ENCODE assay signal across 12 cellular contexts in genomic region chr6:25172819-25173218, GRCh38.
A peak's percentile ranks its signal among the peaks of the same experiment; 100 is the strongest.
DNase-seq lines count a peak whose midpoint lies in the region; ATAC-seq and FAIRE-seq lines count a peak whose summit lies in the region.
"Had no signal": no experiment of that assay in that cellular context is flagged by ENCODE, and none has a peak within 500 bp of the region (broad histone marks: within the 10 kb centered on the region; RNA-seq: fewer than 3 reads in every experiment).

No MANE protein-coding gene starts in this region.

- H2BK120ac ChIP-seq in trophoblast cell (ENCODE audit: insufficient read depth, low read length, poor library complexity), result peak overlapping the region; percentile 87

- H3K79me1 ChIP-seq in trophoblast cell (ENCODE audit: low read length), result peaks cover 26% of the 10 kb centered on the region

- no peak overlapping the region for H2AFZ ChIP-seq in trophoblast cell (ENCODE audit: insufficient read depth, low read length, poor library complexity)

- CTCF ChIA-PET in activated CD8-positive, alpha-beta T cell treated with anti-CD3 and anti-CD28 coated beads, Interleukin-2, amount 10 ng/mL, durations not matched to agents 7 days and 5 days (lab: Charles Lee), result interaction anchor here (0.9 to 1.5 kb wide), 2 partner anchors 10 to 35 kb away, joined by 3 read pairs; no protein-coding TSS in a partner anchor

- DNase-seq in EH (ENCODE audit: low read depth), result peak; percentile 100
- DNase-seq in RCC 7860 (ENCODE audit: low spot score), result peak; percentile 47
- peak; percentile 56 for DNase-seq in epidermal melanocyte (ENCODE audit: insufficient read length, low spot score)
- DNase-seq in trophoblast cell, result peak; percentile 92 to 94
- DNase-seq in D341Med (ENCODE audit: low spot score), result no peak
- no peak for DNase-seq in activated CD8-positive, alpha-beta T cell treated with anti-CD3 and anti-CD28 coated beads, Interleukin-2, amount 10 ng/mL, durations not matched to agents 7 days and 5 days
- DNase-seq in NCI-H1092 treated with DMSO at 0.1 percent for 48 hours (lab: John Stamatoyannopoulos, UW), result no peak
- DNase-seq: activated CD4-positive, alpha-beta T cell treated with anti-CD3 and anti-CD28 coated beads, Interleukin-2, amount 10 ng/mL, durations not matched to agents 7 days and 5 days; NK-92 treated with Interleukin-12 subunit alpha and Interleukin-12 subunit beta, amount 100 ng/mL, for 24 hours had no signal

- H3K4me2 ChIP-seq in trophoblast cell (ENCODE audit: low read length), result no peak overlapping the region

- H4K12ac ChIP-seq in trophoblast cell (ENCODE audit: low read depth, low read length), result no peak overlapping the region

- H3K23ac ChIP-seq in trophoblast cell (ENCODE audit: low read length), result no peak overlapping the region

- no peak overlapping the region for H4K8ac ChIP-seq in trophoblast cell (ENCODE audit: low read depth, low read length)

- no peaks in the 10 kb centered on the region for H3K9me3 ChIP-seq in trophoblast cell (ENCODE audit: insufficient read depth, low read depth, low read length)
- H3K9me3 ChIP-seq: prostate gland had no signal

- FAIRE-seq in RCC 7860 (lab: Jason Lieb, UNC), result no peak

- H3K9me3 Mint-ChIP-seq in activated CD8-positive, alpha-beta T cell treated with anti-CD3 and anti-CD28 coated beads, Interleukin-2, amount 10 ng/mL, durations not matched to agents 7 days and 5 days (ENCODE audit: insufficient read depth), result no peaks in the 10 kb centered on the region
- H3K9me3 Mint-ChIP-seq: activated CD4-positive, alpha-beta T cell treated with anti-CD3 and anti-CD28 coated beads, Interleukin-2, amount 10 ng/mL, durations not matched to agents 7 days and 5 days; brain had no signal

- H3K27ac Mint-ChIP-seq in activated CD8-positive, alpha-beta T cell treated with anti-CD3 and anti-CD28 coated beads, Interleukin-2, amount 10 ng/mL, durations not matched to agents 7 days and 5 days, result no peak overlapping the region
- H3K27ac Mint-ChIP-seq: activated CD4-positive, alpha-beta T cell treated with anti-CD3 and anti-CD28 coated beads, Interleukin-2, amount 10 ng/mL, durations not matched to agents 7 days and 5 days had no signal

- H3K4me1 Mint-ChIP-seq in activated CD8-positive, alpha-beta T cell treated with anti-CD3 and anti-CD28 coated beads, Interleukin-2, amount 10 ng/mL, durations not matched to agents 7 days and 5 days (ENCODE audit: low read depth), result peaks cover 49% of the 10 kb centered on the region

- POLR2A ChIA-PET in activated CD8-positive, alpha-beta T cell treated with anti-CD3 and anti-CD28 coated beads, Interleukin-2, amount 10 ng/mL, durations not matched to agents 7 days and 5 days (lab: Charles Lee), result interaction anchor here (1.3 to 3.0 kb wide), 2 partner anchors 34 to 37 kb away, joined by 6 to 15 read pairs; no protein-coding TSS in a partner anchor

- peak overlapping the region; percentile 52 for H4K91ac ChIP-seq in trophoblast cell (ENCODE audit: low read depth, low read length)

- H3K14ac ChIP-seq in trophoblast cell (ENCODE audit: low read length), result no peak overlapping the region

- H3K27me3 ChIP-seq in trophoblast cell (ENCODE audit: insufficient read depth, low read length), result no peaks in the 10 kb centered on the region

- ATAC-seq in activated CD8-positive, alpha-beta T cell treated with anti-CD3 and anti-CD28 coated beads, Interleukin-2, amount 10 ng/mL, durations not matched to agents 7 days and 5 days, result no peak
- ATAC-seq in GM21529 (IDR thresholded peaks at IDR 0.05; ENCODE audit: unreplicated experiment), result no peak

- H3K4ac ChIP-seq in trophoblast cell (ENCODE audit: low read depth, low read length), result no peak overlapping the region

- H2BK12ac ChIP-seq in trophoblast cell (ENCODE audit: low read length), result no peak overlapping the region

- H3K4me3 Mint-ChIP-seq in activated CD8-positive, alpha-beta T cell treated with anti-CD3 and anti-CD28 coated beads, Interleukin-2, amount 10 ng/mL, durations not matched to agents 7 days and 5 days, result no peak overlapping the region
- H3K4me3 Mint-ChIP-seq: activated CD4-positive, alpha-beta T cell treated with anti-CD3 and anti-CD28 coated beads, Interleukin-2, amount 10 ng/mL, durations not matched to agents 7 days and 5 days had no signal

- H3K36me3 Mint-ChIP-seq in activated CD8-positive, alpha-beta T cell treated with anti-CD3 and anti-CD28 coated beads, Interleukin-2, amount 10 ng/mL, durations not matched to agents 7 days and 5 days (ENCODE audit: low read depth), result no peaks in the 10 kb centered on the region
- H3K36me3 Mint-ChIP-seq: brain had no signal

- no peaks in the 10 kb centered on the region for H3K27me3 Mint-ChIP-seq in activated CD8-positive, alpha-beta T cell treated with anti-CD3 and anti-CD28 coated beads, Interleukin-2, amount 10 ng/mL, durations not matched to agents 7 days and 5 days (ENCODE audit: low read depth)
- H3K27me3 Mint-ChIP-seq: activated CD4-positive, alpha-beta T cell treated with anti-CD3 and anti-CD28 coated beads, Interleukin-2, amount 10 ng/mL, durations not matched to agents 7 days and 5 days had no signal

- peaks cover 3% of the 10 kb centered on the region for H3K79me2 ChIP-seq in trophoblast cell (ENCODE audit: control insufficient read depth, insufficient read depth, low read length, poor library complexity)

- peak overlapping the region; percentile 82 for H3K27ac ChIP-seq in trophoblast cell (ENCODE audit: low read depth, low read length)
- H3K27ac ChIP-seq: prostate gland had no signal

- H3K4me3 ChIP-seq in trophoblast cell (ENCODE audit: low read depth, low read length), result no peak overlapping the region
- H3K4me3 ChIP-seq: prostate gland had no signal

- no peak overlapping the region for H3K9ac ChIP-seq in trophoblast cell (ENCODE audit: low read length)

- H2BK5ac ChIP-seq in trophoblast cell (ENCODE audit: low read depth, low read length, poor library complexity), result peak overlapping the region; percentile 69

- H3K4me1 ChIP-seq in trophoblast cell (ENCODE audit: control insufficient read depth in 1 of 2, insufficient read depth in 2 of 2, low read length in 2 of 2), result peaks cover 13 to 28% of the 10 kb centered on the region in 2 experiments
- H3K4me1 ChIP-seq: prostate gland had no signal

- no peak overlapping the region for H2AK5ac ChIP-seq in trophoblast cell (ENCODE audit: low read length)

- no peaks in the 10 kb centered on the region for H3K36me3 ChIP-seq in trophoblast cell (ENCODE audit: control insufficient read depth in 1 of 2, insufficient read depth in 2 of 2, low read length in 2 of 2)
- H3K36me3 ChIP-seq: prostate gland had no signal

- H3K18ac ChIP-seq in trophoblast cell (ENCODE audit: low read length), result no peak overlapping the region

- WGBS in trophoblast cell (ENCODE audit: extremely low coverage, insufficient coverage, insufficient read length), result 100% methylated on average over 1 of the region's 3 CpGs

Comparison
In these comparisons a context has a peak if more than half of its experiments do, and no peak if none do; other contexts are left out.
1. DNase-seq: peak in EH (single experiment), RCC 7860 (single experiment), epidermal melanocyte (single experiment) and trophoblast cell (2 of 2); none in D341Med (single experiment), activated CD8-positive, alpha-beta T cell treated with anti-CD3 and anti-CD28 coated beads, Interleukin-2, amount 10 ng/mL, durations not matched to agents 7 days and 5 days (single experiment) and NCI-H1092 treated with DMSO at 0.1 percent for 48 hours (single experiment).